8 cellular contexts compared by ENCODE assay signal in the genomic region with DNA sequence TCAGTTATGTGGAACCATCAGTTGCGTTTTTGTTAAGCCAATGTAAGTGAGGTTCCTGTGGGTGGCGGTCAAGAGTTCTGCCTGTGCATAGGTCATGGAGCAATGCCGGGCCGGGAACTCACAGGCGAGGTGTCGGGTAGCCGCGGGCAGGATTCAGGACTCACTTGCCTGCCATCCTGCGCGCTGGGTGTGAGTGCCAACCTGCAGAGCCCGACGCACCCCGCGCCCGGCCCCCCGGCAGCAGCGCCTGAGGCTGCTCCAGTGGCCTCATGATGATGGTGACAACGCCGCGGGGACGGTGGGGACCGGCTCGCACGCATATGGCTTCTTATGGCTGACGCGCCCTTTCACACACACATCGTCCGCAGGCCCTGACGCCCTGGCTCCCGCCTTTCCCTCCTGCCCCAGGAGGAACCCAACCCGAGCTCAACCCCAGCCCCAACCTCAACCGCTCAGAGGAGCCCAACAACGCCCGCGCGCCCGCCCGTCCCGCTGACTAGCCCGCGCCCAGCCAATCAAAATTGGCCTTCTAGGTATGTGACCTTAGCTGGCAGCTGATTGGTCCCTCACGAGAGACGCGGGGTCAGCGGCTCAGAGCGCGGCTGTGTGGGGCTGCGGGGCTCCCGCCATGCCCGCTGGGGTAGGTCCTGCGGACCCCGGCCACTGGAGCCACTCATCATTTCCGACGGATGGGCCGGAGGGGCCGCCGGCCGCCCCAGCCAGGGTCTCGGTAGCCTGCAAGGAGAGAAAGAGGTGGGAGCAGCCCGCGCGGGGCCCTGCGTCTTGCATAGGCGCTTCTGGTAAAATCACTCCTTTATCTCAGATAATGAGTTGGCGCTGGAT. TPM values are rescaled to one million over a fixed set of nuclear protein-coding genes. Genes with fewer than 3 reads are reported as not detected.
DNase-seq lines count a peak whose midpoint lies in the region; ATAC-seq and TF ChIP-seq lines count a peak whose summit lies in the region.

A gene with protein sequence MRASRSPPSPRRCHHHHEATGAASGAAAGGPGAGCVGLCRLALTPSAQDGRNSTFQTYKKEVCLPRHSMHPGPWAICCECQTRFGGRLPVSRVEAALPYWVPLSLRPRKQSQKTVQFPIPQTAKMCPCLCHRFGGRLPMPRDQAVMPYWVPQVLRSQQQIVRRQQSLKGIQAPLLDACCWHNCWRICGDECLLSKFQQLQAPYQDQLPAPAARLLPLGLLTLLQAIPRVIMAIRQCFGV (minus strand): TSS at position 470 of the 843 bp plus-strand sequence. CDS start 150 bp downstream, at position 320.

- peaks cover 28% of the 10 kb centered on the region for H3K36me3 Mint-ChIP-seq in Calu3 (ENCODE audit: insufficient read depth, unreplicated experiment)
- H3K36me3 Mint-ChIP-seq in memory B cell = no peaks in the 10 kb centered on the region

- BruUV-seq in Calu3 (replicated peaks; lab: Mats Ljungman, UMichigan) = TSS peak; percentile 80

- H3K27ac Mint-ChIP-seq in Calu3 (ENCODE audit: unreplicated experiment) = peak within 1 kb of the TSS; percentile 94
- peak within 1 kb of the TSS; percentile 94 for H3K27ac Mint-ChIP-seq in memory B cell

- no peaks in the 10 kb centered on the region for H3K36me3 ChIP-seq in effector memory CD4-positive, alpha-beta T cell (ENCODE audit: control insufficient read depth, insufficient read depth, low read length)

- intact Hi-C loops in Calu3 (cut with micrococcal nuclease; ENCODE audit: unreplicated experiment) = loop anchor here (5.0 to 10.0 kb wide), 2 partner anchors 75 to 318 kb away; partner anchors contain the start of gene MAP1LC3B

- H3K27me3 Mint-ChIP-seq in Calu3 (ENCODE audit: unreplicated experiment) (no peaks in the 10 kb centered on the region), memory B cell (no peaks in the 10 kb centered on the region)

- H3K9me3 ChIP-seq in effector memory CD4-positive, alpha-beta T cell (ENCODE audit: control insufficient read depth, low read length) = no peaks in the 10 kb centered on the region

- no peaks in the 10 kb centered on the region for H3K27me3 ChIP-seq in effector memory CD4-positive, alpha-beta T cell (replicated peaks; ENCODE audit: control insufficient read depth, insufficient read depth, low read length, poor library complexity, severe bottlenecking)

- DNase-seq in Calu3 (peak; percentile 98), HT1080 (ENCODE audit: low read depth) (peak; percentile 90), memory B cell (ENCODE audit: low spot score in 2 of 2) (peak; percentile 99 to 100)
- peak; percentile 86 for DNase-seq in NK-92 treated with Interleukin-12 subunit alpha and Interleukin-12 subunit beta, amount 100 ng/mL, for 24 hours (lab: John Stamatoyannopoulos, UW)
- DNase-seq in activated CD8-positive, alpha-beta memory T cell treated with anti-CD3 and anti-CD28 coated beads for 4 hours (ENCODE audit: low read depth in 2 of 2) = peak; percentile 93 to 95
- DNase-seq in effector memory CD4-positive, alpha-beta T cell = peak; percentile 94 to 95 (median 95)
- DNase-seq in stimulated activated CD8-positive, alpha-beta memory T cell treated with anti-CD3 and anti-CD28 coated beads, Interleukin-12 subunit alpha, Interleukin-12 subunit beta, amount 100 ng/mL, for 1 hour (ENCODE audit: low read depth) = peak; percentile 97

- no peaks in the 10 kb centered on the region for H3K9me3 Mint-ChIP-seq in Calu3 (ENCODE audit: low read depth, unreplicated experiment)
- H3K9me3 Mint-ChIP-seq in memory B cell = no peaks in the 10 kb centered on the region

- peak within 1 kb of the TSS; percentile 95 for H3K4me3 ChIP-seq in effector memory CD4-positive, alpha-beta T cell (ENCODE audit: insufficient read depth, low read depth, low read length, poor library complexity, severe bottlenecking)

- CTCF ChIA-PET in Calu3 (lab: Charles Lee) = interaction anchor here (0.6 to 2.4 kb wide), 7 partner anchors 10 to 1793 kb away, joined by 3 to 9 read pairs (median 4); partner anchors contain the start of gene FBXO31

- ATAC-seq in GM21367 (IDR thresholded peaks at IDR 0.05; ENCODE audit: unreplicated experiment) (peak; percentile 84), memory B cell (ENCODE audit: low read depth) (peak; percentile 92)

- peaks cover 9% of the 10 kb centered on the region for H3K4me1 ChIP-seq in effector memory CD4-positive, alpha-beta T cell (ENCODE audit: control insufficient read depth, insufficient read depth, low read length, poor library complexity, severe bottlenecking)

- H3K27ac ChIP-seq in effector memory CD4-positive, alpha-beta T cell (ENCODE audit: insufficient read depth, low read length, poor library complexity, severe bottlenecking) = peak within 1 kb of the TSS; percentile 84

- TF ChIP-seq CTCF in Calu3 (IDR thresholded peaks at IDR 0.05; ENCODE audit: unreplicated experiment) = peak; percentile 42

- H3K4me1 Mint-ChIP-seq in Calu3 (ENCODE audit: low read depth, unreplicated experiment) (peaks cover 14% of the 10 kb centered on the region), memory B cell (peaks cover 10% of the 10 kb centered on the region)

- H3K4me3 Mint-ChIP-seq in Calu3 (ENCODE audit: low read depth, unreplicated experiment) (peak within 1 kb of the TSS; percentile 98), memory B cell (peak within 1 kb of the TSS; percentile 93)

RNA-seq across cellular contexts. Expression of the gene that starts here (rescaled TPM):
- total RNA-seq in Calu3 (2022) = 3.8 and 3.9 TPM in 2 replicates
- 7.0 and 9.1 TPM in 2 replicates for total RNA-seq in HT1080 (2014; rRNA removed; shearing (Covaris generic))
- 8.5 and 10.8 TPM in 2 replicates for polyA plus RNA-seq in HT1080 (2015; cell fraction: cytosol; rRNA removed)
- polyA plus RNA-seq in HT1080 (2015; cell fraction: nucleus; rRNA removed) = 1.6 and 3.5 TPM in 2 replicates

Comparison
In these comparisons a context has a peak if more than half of its experiments do, and no peak if none do; other contexts are left out.
1. Peak in every context shown above with its lines: DNase-seq, ATAC-seq, H3K4me3 ChIP-seq and H3K27ac ChIP-seq.